Comparison of ENCODE assay signal across 18 cellular contexts in genomic region chr3:153379516-153379915, GRCh38.
DNase-seq lines count a peak whose midpoint lies in the region; ATAC-seq and TF ChIP-seq lines count a peak whose summit lies in the region.
"Had no signal": no experiment of that assay in that cellular context is flagged by ENCODE, and none has a peak within 500 bp of the region (broad histone marks: within the 10 kb centered on the region; RNA-seq: fewer than 3 reads in every experiment).

No MANE protein-coding gene starts in this region.

- DNase-seq in AG08396 (ENCODE audit: low spot score): peak; percentile 25
- peak; percentile 14 for DNase-seq in HFFc6
- peak; percentile 29 for DNase-seq in choroid plexus epithelial cell (ENCODE audit: low read depth)
- DNase-seq in hepatic stellate cell (ENCODE audit: low spot score): peak; percentile 10
- DNase-seq in NCI-H524 (lab: John Stamatoyannopoulos, UW): no peak
- no peak for DNase-seq in activated CD4-positive, alpha-beta T cell treated with anti-CD3 and anti-CD28 coated beads for 36 hours
- DNase-seq: CD4-positive, alpha-beta memory T cell; DND-41; H7; NCI-H1436 treated with DMSO at 0.1 percent for 48 hours; NCI-H2227 treated with DMSO at 0.1 percent for 48 hours; NCI-H526 treated with DMSO at 0.1 percent for 48 hours; NK-92 treated with Interleukin-12 subunit alpha and Interleukin-12 subunit beta, amount 100 ng/mL, for 24 hours; OCI-M1 had no signal

- H3K4me3 ChIP-seq in choroid plexus epithelial cell (ENCODE audit: low read depth, low read length): no peak overlapping the region

- intact Hi-C loops in activated CD4-positive, alpha-beta T cell treated with anti-CD3 and anti-CD28 coated beads for 36 hours (cut with DNase I, micrococcal nuclease): no loop called here

- H3K4me3 Mint-ChIP-seq in HFFc6: no peak overlapping the region
- no peak overlapping the region for H3K4me3 Mint-ChIP-seq in activated CD4-positive, alpha-beta T cell treated with anti-CD3 and anti-CD28 coated beads for 36 hours
- H3K4me3 Mint-ChIP-seq: B cell; CD4-positive, alpha-beta memory T cell; IgD-negative memory B cell had no signal

- H3K27me3 Mint-ChIP-seq in HFFc6 (ENCODE audit: insufficient read depth): peaks cover 4% of the 10 kb centered on the region
- H3K27me3 Mint-ChIP-seq in activated CD4-positive, alpha-beta T cell treated with anti-CD3 and anti-CD28 coated beads for 36 hours: no peaks in the 10 kb centered on the region
- H3K27me3 Mint-ChIP-seq: B cell had no signal

- H3K4me1 Mint-ChIP-seq in HFFc6 (ENCODE audit: low read depth): 0 out of 2 replicates have a peak, but pooled peaks cover 6% of the 10 kb centered on the region
- H3K4me1 Mint-ChIP-seq in activated CD4-positive, alpha-beta T cell treated with anti-CD3 and anti-CD28 coated beads for 36 hours: no peaks in the 10 kb centered on the region
- H3K4me1 Mint-ChIP-seq: B cell, IgD-negative memory B cell had no signal

- CTCF ChIA-PET in activated CD4-positive, alpha-beta T cell treated with anti-CD3 and anti-CD28 coated beads for 36 hours (lab: Charles Lee): no interaction called here

- ATAC-seq in HG03139 (IDR thresholded peaks at IDR 0.05; ENCODE audit: unreplicated experiment): no peak
- no peak for ATAC-seq in HG02623 (IDR thresholded peaks at IDR 0.05; ENCODE audit: unreplicated experiment)
- no peak for ATAC-seq in activated CD4-positive, alpha-beta T cell treated with anti-CD3 and anti-CD28 coated beads for 36 hours

- H3K27ac Mint-ChIP-seq in HFFc6: no peak overlapping the region
- no peak overlapping the region for H3K27ac Mint-ChIP-seq in activated CD4-positive, alpha-beta T cell treated with anti-CD3 and anti-CD28 coated beads for 36 hours
- H3K27ac Mint-ChIP-seq: B cell; CD4-positive, alpha-beta memory T cell; IgD-negative memory B cell had no signal

- no peaks in the 10 kb centered on the region for H3K36me3 Mint-ChIP-seq in HFFc6 (ENCODE audit: low read depth)
- H3K36me3 Mint-ChIP-seq in activated CD4-positive, alpha-beta T cell treated with anti-CD3 and anti-CD28 coated beads for 36 hours (ENCODE audit: low read depth): no peaks in the 10 kb centered on the region
- H3K36me3 Mint-ChIP-seq: CD4-positive, alpha-beta memory T cell; IgD-negative memory B cell had no signal

- TF ChIP-seq CTCF in HFFc6 (IDR thresholded peaks at IDR 0.05) (no peak), choroid plexus epithelial cell (conservative IDR thresholded peaks at IDR 0.05; ENCODE audit: low read depth, low read length) (no peak)

- H3K9me3 Mint-ChIP-seq in HFFc6: peaks cover 4% of the 10 kb centered on the region; the same call in 1 of the 2 replicates
- H3K9me3 Mint-ChIP-seq in activated CD4-positive, alpha-beta T cell treated with anti-CD3 and anti-CD28 coated beads for 36 hours (ENCODE audit: low read depth): no peaks in the 10 kb centered on the region
- H3K9me3 Mint-ChIP-seq: CD4-positive, alpha-beta memory T cell had no signal

- POLR2A ChIA-PET in activated CD4-positive, alpha-beta T cell treated with anti-CD3 and anti-CD28 coated beads for 36 hours (lab: Charles Lee): no interaction called here

Comparison
In these comparisons a context has a peak if more than half of its experiments do, and no peak if none do; other contexts are left out.
1. DNase-seq: peak in AG08396 (single experiment), HFFc6 (single experiment), choroid plexus epithelial cell (single experiment) and hepatic stellate cell (single experiment); none in NCI-H524 (0 of 2) and activated CD4-positive, alpha-beta T cell treated with anti-CD3 and anti-CD28 coated beads for 36 hours (single experiment).